7 cellular contexts compared by ENCODE assay signal in the genomic region with DNA sequence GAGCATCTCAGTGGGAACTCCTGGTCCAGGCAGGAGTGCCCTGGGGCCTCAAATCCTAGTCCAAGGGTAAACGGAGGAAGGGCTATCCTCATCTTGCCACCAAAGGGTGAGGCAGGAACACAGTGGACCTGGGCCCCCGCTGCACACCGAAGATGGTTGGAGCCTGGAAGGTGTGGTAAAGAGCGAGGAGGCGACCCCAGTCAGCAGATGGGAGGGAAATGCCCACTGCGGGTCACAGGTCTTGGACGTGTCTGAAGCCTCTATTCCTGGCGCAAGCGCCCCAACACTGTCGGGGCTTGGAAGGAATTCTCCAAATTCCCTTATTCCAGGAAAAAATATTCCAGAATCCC. TPM values are rescaled to one million over a fixed set of nuclear protein-coding genes. Genes with fewer than 3 reads are reported as not detected.
DNase-seq lines count a peak whose midpoint lies in the region; ATAC-seq and TF ChIP-seq lines count a peak whose summit lies in the region.

No MANE protein-coding gene starts in this region.

- H3K9ac ChIP-seq in subcutaneous abdominal adipose tissue (ENCODE audit: low read length in 5 of 5): peak overlapping the region; percentile 21 to 72 (median 51)

- TF ChIP-seq CTCF in astrocyte of the cerebellum (IDR thresholded peaks at IDR 0.05; ENCODE audit: low read depth, low read length, missing control alignments) (no peak), kidney epithelial cell (IDR thresholded peaks at IDR 0.05; ENCODE audit: insufficient read depth, low read length, poor library complexity, severe bottlenecking) (no peak)

- H3K27me3 ChIP-seq in kidney epithelial cell (ENCODE audit: control insufficient read depth, insufficient read depth, low read length) (no peaks in the 10 kb centered on the region), subcutaneous abdominal adipose tissue (ENCODE audit: control insufficient read depth in 5 of 5, insufficient read depth in 4 of 5, low read length in 5 of 5) (peaks cover 0 to 7% (median 0%) of the 10 kb centered on the region in 5 donors)

- no peak overlapping the region for H3K27ac ChIP-seq in subcutaneous abdominal adipose tissue (ENCODE audit: low read depth, low read length)

- no peaks in the 10 kb centered on the region for H3K9me3 ChIP-seq in subcutaneous abdominal adipose tissue (ENCODE audit: control insufficient read depth in 5 of 5, low read length in 5 of 5)

- no peak for ATAC-seq in HG02798 (IDR thresholded peaks at IDR 0.05; ENCODE audit: poor library complexity, unreplicated experiment)

- H3K36me3 ChIP-seq in kidney epithelial cell (ENCODE audit: control insufficient read depth, insufficient read depth, low read length) (no peaks in the 10 kb centered on the region), subcutaneous abdominal adipose tissue (ENCODE audit: control insufficient read depth in 5 of 5, insufficient read depth in 5 of 5, low read length in 5 of 5) (no peaks in the 10 kb centered on the region)

- intact Hi-C loops in head of caudate nucleus (cut with DNase I): no loop called here

- in situ Hi-C loops in astrocyte of the cerebellum (cut with HindIII; ENCODE audit: low sequenced_read_pairs): no loop called here

- H3K4me1 ChIP-seq in subcutaneous abdominal adipose tissue (ENCODE audit: control insufficient read depth in 5 of 5, insufficient read depth in 5 of 5, low read length in 5 of 5): peaks cover 0 to 36% (median 32%) of the 10 kb centered on the region in 5 donors

- H3K4me3 ChIP-seq in Jurkat, Clone E6-1 (ENCODE audit: low read length): peak overlapping the region; percentile 41
- peak overlapping the region; percentile 62 for H3K4me3 ChIP-seq in astrocyte of the cerebellum (ENCODE audit: low read depth, low read length)
- peak overlapping the region; percentile 84 for H3K4me3 ChIP-seq in kidney epithelial cell (ENCODE audit: low read depth, low read length)
- peak overlapping the region; percentile 70 to 78 (median 77) for H3K4me3 ChIP-seq in subcutaneous abdominal adipose tissue (ENCODE audit: low read depth in 1 of 5, low read length in 5 of 5)

- DNase-seq in Jurkat, Clone E6-1 (ENCODE audit: low read depth, low spot score): no peak
- DNase-seq in astrocyte of the cerebellum (ENCODE audit: low read depth) (no peak), kidney epithelial cell (ENCODE audit: low read depth) (no peak), NCI-H226 (no peak), head of caudate nucleus (no peak)

RNA-seq across cellular contexts. Expression of a gene that starts 38.5 kb away (rescaled TPM):
- not detected for polyA plus RNA-seq in Jurkat, Clone E6-1 (2012; ENCODE audit: insufficient read depth, insufficient read length)
- 2.7 and 3.8 TPM in 2 replicates for total RNA-seq in kidney epithelial cell
